12 cellular contexts compared by ENCODE assay signal in genomic region chr11:7595016-7595869, GRCh38.
DNase-seq lines count a peak whose midpoint lies in the region; ATAC-seq and TF ChIP-seq lines count a peak whose summit lies in the region.
"Had no signal": no experiment of that assay in that cellular context is flagged by ENCODE, and none has a peak within 500 bp of the region (broad histone marks: within the 10 kb centered on the region; RNA-seq: fewer than 3 reads in every experiment).

No MANE protein-coding gene starts in this region.

- ATAC-seq in left ventricle myocardium superior, result peak; percentile 61
- ATAC-seq in HG03439 (IDR thresholded peaks at IDR 0.05; ENCODE audit: unreplicated experiment), result no peak
- ATAC-seq in GM18870 (IDR thresholded peaks at IDR 0.05; ENCODE audit: unreplicated experiment), result no peak
- ATAC-seq: activated naive CD8-positive, alpha-beta T cell treated with anti-CD3 and anti-CD28 coated beads, Interleukin-2, amount 50 U/mL, for 24 hours had no signal

- no peak overlapping the region for H3K4me3 ChIP-seq in adipocyte (ENCODE audit: low read length)
- no peak overlapping the region for H3K4me3 ChIP-seq in BE2C (ENCODE audit: low read depth, low read length)

- no peak for TF ChIP-seq CTCF in BE2C (IDR thresholded peaks at IDR 0.05; ENCODE audit: low read depth, low read length)

- H3K27me3 ChIP-seq in adipocyte (replicated peaks; ENCODE audit: control insufficient read depth, insufficient read depth, low read length) (no peaks in the 10 kb centered on the region), BE2C (no peaks in the 10 kb centered on the region)

- peak overlapping the region; percentile 52 for H3K27ac ChIP-seq in substantia nigra (ENCODE audit: low read depth, low read length, poor library complexity, severe bottlenecking)
- H3K27ac ChIP-seq: 22Rv1 had no signal

- H3K4me1 ChIP-seq in adipocyte (ENCODE audit: control insufficient read depth, insufficient read depth, low read length), result peaks cover 46% of the 10 kb centered on the region
- no peaks in the 10 kb centered on the region for H3K4me1 ChIP-seq in BE2C

- H3K9me3 ChIP-seq in adipocyte (ENCODE audit: control insufficient read depth, low read length) (no peaks in the 10 kb centered on the region), BE2C (no peaks in the 10 kb centered on the region)

- H3K9ac ChIP-seq in adipocyte (ENCODE audit: low read length), result peak overlapping the region; percentile 43

- DNase-seq in DMS53 (lab: John Stamatoyannopoulos, UW) (peak; percentile 18), DMS53 treated with DMSO at 0.1 percent for 48 hours (lab: John Stamatoyannopoulos, UW; ENCODE audit: unreplicated experiment) (no peak), adipocyte (ENCODE audit: low read depth) (peak; percentile 87), left ventricle myocardium superior (no peak), substantia nigra (lab: John Stamatoyannopoulos, UW) (no peak), BE2C (no peak)
- DNase-seq: activated naive CD8-positive, alpha-beta T cell treated with anti-CD3 and anti-CD28 coated beads, Interleukin-2, amount 50 U/mL, for 24 hours; NCI-H1436; stimulated activated CD4-positive, alpha-beta T cell treated with anti-CD3 and anti-CD28 coated beads, Interleukin-15, amount 100 ng/mL, for 24 hours had no signal

- H3K36me3 ChIP-seq in adipocyte (ENCODE audit: control insufficient read depth, insufficient read depth, low read length, severe bottlenecking) (no peaks in the 10 kb centered on the region), BE2C (no peaks in the 10 kb centered on the region)

- intact Hi-C loops in left ventricle myocardium superior (cut with micrococcal nuclease), result no loop called here

Comparison
In these comparisons a context has a peak if more than half of its experiments do, and no peak if none do; other contexts are left out.
1. DNase-seq: peak in DMS53 (single experiment) and adipocyte (single experiment); none in DMS53 treated with DMSO at 0.1 percent for 48 hours (single experiment), left ventricle myocardium superior (single experiment), substantia nigra (0 of 49) and BE2C (single experiment).